Comparison of ENCODE assay signal across 30 cellular contexts in the genomic region with DNA sequence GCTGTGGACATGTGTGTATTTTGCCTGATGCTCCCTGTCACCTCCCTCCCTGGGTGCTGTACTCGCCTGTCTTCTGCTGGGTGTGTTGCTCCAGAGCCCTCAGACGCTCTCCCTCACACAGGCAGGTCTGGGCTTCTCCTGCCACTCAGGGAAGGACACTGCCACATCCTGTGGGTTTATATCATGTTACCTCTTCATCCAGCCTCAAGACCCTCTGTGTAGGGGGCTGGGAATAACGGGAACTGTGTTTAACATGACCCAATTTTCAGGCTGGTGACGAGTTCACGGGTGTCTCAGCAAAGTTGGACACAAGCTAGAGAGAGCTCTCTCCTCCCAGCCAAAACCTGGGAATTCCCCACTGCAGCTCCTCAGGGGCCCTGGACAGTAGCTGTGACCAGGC. TPM values are rescaled to one million over a fixed set of nuclear protein-coding genes. Genes with fewer than 3 reads are reported as not detected.
A peak's percentile ranks its signal among the peaks of the same experiment; 100 is the strongest.
DNase-seq lines count a peak whose midpoint lies in the region; ATAC-seq, FAIRE-seq and TF ChIP-seq lines count a peak whose summit lies in the region.
"Had no signal": no experiment of that assay in that cellular context is flagged by ENCODE, and none has a peak within 500 bp of the region (broad histone marks: within the 10 kb centered on the region; RNA-seq: fewer than 3 reads in every experiment).

No MANE protein-coding gene starts in this region.

- no peaks in the 10 kb centered on the region for H3K79me2 ChIP-seq in astrocyte (ENCODE audit: insufficient read depth, low read length)

- no peaks in the 10 kb centered on the region for H3K9me3 Mint-ChIP-seq in stimulated activated naive CD8-positive, alpha-beta T cell treated with anti-CD3 and anti-CD28 coated beads, Interleukin-15, Interleukin-2, amounts not matched to agents 100 ng/mL and 50 ng/mL, for 24 hours
- H3K9me3 Mint-ChIP-seq in astrocyte (ENCODE audit: unreplicated experiment) = no peaks in the 10 kb centered on the region
- no peaks in the 10 kb centered on the region for H3K9me3 Mint-ChIP-seq in CD4-positive, alpha-beta memory T cell
- H3K9me3 Mint-ChIP-seq: T-cell had no signal

- no peak for TF ChIP-seq CTCF in astrocyte (IDR thresholded peaks at IDR 0.05; ENCODE audit: insufficient read depth, low read depth, low read length)

- intact Hi-C loops in left ventricle myocardium superior (cut with micrococcal nuclease) = no loop called here
- intact Hi-C loops in CD4-positive, alpha-beta memory T cell (cut with micrococcal nuclease) = loop anchor here (10.0 kb wide), 1 partner anchor 127 kb away; no protein-coding TSS in a partner anchor

- ATAC-seq in stimulated activated naive CD8-positive, alpha-beta T cell treated with anti-CD3 and anti-CD28 coated beads, Interleukin-15, Interleukin-2, amounts not matched to agents 100 U/mL and 50 U/mL, for 24 hours = no peak
- ATAC-seq in left ventricle myocardium superior (peak; percentile 2), HG03135 (IDR thresholded peaks at IDR 0.05; ENCODE audit: unreplicated experiment) (no peak), GM18909 (IDR thresholded peaks at IDR 0.05; ENCODE audit: poor library complexity, unreplicated experiment) (no peak)
- ATAC-seq: activated CD4-positive, alpha-beta T cell treated with anti-CD3 and anti-CD28 coated beads for 36 hours; psoas muscle; T-cell had no signal

- H3K27ac ChIP-seq in astrocyte (ENCODE audit: low read depth, low read length) = no peak overlapping the region
- no peak overlapping the region for H3K27ac ChIP-seq in CD4-positive, alpha-beta memory T cell (ENCODE audit: low read depth, low read length)
- H3K27ac ChIP-seq: C4-2B, GM23248, psoas muscle, SJSA1, suprapubic skin had no signal

- H4K20me1 ChIP-seq in astrocyte (ENCODE audit: insufficient read depth, low read length) = no peaks in the 10 kb centered on the region

- H3K4me1 Mint-ChIP-seq in stimulated activated naive CD8-positive, alpha-beta T cell treated with anti-CD3 and anti-CD28 coated beads, Interleukin-15, Interleukin-2, amounts not matched to agents 100 ng/mL and 50 ng/mL, for 24 hours (ENCODE audit: low read depth) = no peaks in the 10 kb centered on the region
- H3K4me1 Mint-ChIP-seq in astrocyte (ENCODE audit: low read depth, unreplicated experiment) = no peaks in the 10 kb centered on the region
- H3K4me1 Mint-ChIP-seq in CD4-positive, alpha-beta memory T cell = no peaks in the 10 kb centered on the region
- H3K4me1 Mint-ChIP-seq: activated CD4-positive, alpha-beta T cell treated with anti-CD3 and anti-CD28 coated beads for 36 hours; T-cell had no signal

- POLR2A ChIA-PET in CD4-positive, alpha-beta memory T cell (lab: Charles Lee; ENCODE audit: partially characterized antibody) = no interaction called here

- FAIRE-seq in astrocyte (lab: Jason Lieb, UNC) = no peak
- FAIRE-seq: urothelium cell line had no signal

- H3K36me3 ChIP-seq in astrocyte (ENCODE audit: insufficient read depth, low read length) = no peaks in the 10 kb centered on the region
- peaks cover 47% of the 10 kb centered on the region for H3K36me3 ChIP-seq in CD4-positive, alpha-beta memory T cell (ENCODE audit: insufficient read depth, low read length)
- H3K36me3 ChIP-seq: Peyer's patch had no signal

- no peak overlapping the region for H3K9ac ChIP-seq in astrocyte (ENCODE audit: low read length)
- H3K9ac ChIP-seq: GM23248 had no signal

- no peaks in the 10 kb centered on the region for H3K4me1 ChIP-seq in astrocyte (ENCODE audit: insufficient read depth, low read length)
- no peaks in the 10 kb centered on the region for H3K4me1 ChIP-seq in CD4-positive, alpha-beta memory T cell (ENCODE audit: insufficient read depth, low read length)
- H3K4me1 ChIP-seq: Peyer's patch, SJSA1 had no signal

- no peak overlapping the region for H3K4me3 Mint-ChIP-seq in stimulated activated naive CD8-positive, alpha-beta T cell treated with anti-CD3 and anti-CD28 coated beads, Interleukin-15, Interleukin-2, amounts not matched to agents 100 ng/mL and 50 ng/mL, for 24 hours
- no peak overlapping the region for H3K4me3 Mint-ChIP-seq in astrocyte (ENCODE audit: unreplicated experiment)
- no peak overlapping the region for H3K4me3 Mint-ChIP-seq in CD4-positive, alpha-beta memory T cell
- H3K4me3 Mint-ChIP-seq: activated CD4-positive, alpha-beta T cell treated with anti-CD3 and anti-CD28 coated beads for 36 hours; T-cell had no signal

- H3K27me3 ChIP-seq in astrocyte (ENCODE audit: insufficient read depth, low read length) = no peaks in the 10 kb centered on the region
- H3K27me3 ChIP-seq in CD4-positive, alpha-beta memory T cell (ENCODE audit: insufficient read depth, low read length) = no peaks in the 10 kb centered on the region
- H3K27me3 ChIP-seq: Peyer's patch, SJSA1, suprapubic skin had no signal

- DNase-seq in stimulated activated naive CD8-positive, alpha-beta T cell treated with anti-CD3 and anti-CD28 coated beads, Interleukin-15, Interleukin-2, amounts not matched to agents 100 U/mL and 50 U/mL, for 24 hours = no peak
- DNase-seq in astrocyte (ENCODE audit: low read depth) (no peak), left ventricle myocardium superior (no peak), activated gamma-delta T cell (lab: John Stamatoyannopoulos, UW) (no peak)
- no peak for DNase-seq in CD4-positive, alpha-beta memory T cell
- DNase-seq: activated CD4-positive, alpha-beta T cell treated with anti-CD3 and anti-CD28 coated beads for 36 hours; activated naive CD4-positive, alpha-beta T cell; EL; GM23248; KBM-7; kidney glomerular epithelial cell; mammary epithelial cell; MM.1S; NCI-H1436 treated with DMSO at 0.1 percent for 48 hours; NCI-H2171; NCI-H524; NK-92 treated with Interleukin-12 subunit alpha and Interleukin-12 subunit beta, amount 100 ng/mL, for 24 hours; psoas muscle; stimulated activated CD8-positive, alpha-beta memory T cell treated with anti-CD3 and anti-CD28 coated beads, Interleukin-4, amount 100 ng/mL, for 48 hours had no signal

- H3K27ac Mint-ChIP-seq in stimulated activated naive CD8-positive, alpha-beta T cell treated with anti-CD3 and anti-CD28 coated beads, Interleukin-15, Interleukin-2, amounts not matched to agents 100 ng/mL and 50 ng/mL, for 24 hours = peak overlapping the region; percentile 55
- peak overlapping the region; percentile 41 for H3K27ac Mint-ChIP-seq in astrocyte (ENCODE audit: unreplicated experiment)
- H3K27ac Mint-ChIP-seq in CD4-positive, alpha-beta memory T cell = peak overlapping the region in 1 of 7 donors; percentile 22
- H3K27ac Mint-ChIP-seq: activated CD4-positive, alpha-beta T cell treated with anti-CD3 and anti-CD28 coated beads for 36 hours; T-cell had no signal

- H2AFZ ChIP-seq in astrocyte (ENCODE audit: low read depth, low read length) = no peak overlapping the region
- H2AFZ ChIP-seq: GM23248 had no signal

- no peaks in the 10 kb centered on the region for H3K9me3 ChIP-seq in astrocyte (ENCODE audit: insufficient read depth, low read depth, low read length)
- H3K9me3 ChIP-seq in CD4-positive, alpha-beta memory T cell (ENCODE audit: control insufficient read depth in 1 of 2, low read length in 2 of 2) = no peaks in the 10 kb centered on the region
- H3K9me3 ChIP-seq: Peyer's patch, psoas muscle, SJSA1, suprapubic skin had no signal

- peaks cover 15% of the 10 kb centered on the region for H3K36me3 Mint-ChIP-seq in stimulated activated naive CD8-positive, alpha-beta T cell treated with anti-CD3 and anti-CD28 coated beads, Interleukin-15, Interleukin-2, amounts not matched to agents 100 ng/mL and 50 ng/mL, for 24 hours (ENCODE audit: low read depth)
- peaks cover 23% of the 10 kb centered on the region for H3K36me3 Mint-ChIP-seq in astrocyte (ENCODE audit: low read depth, unreplicated experiment)
- H3K36me3 Mint-ChIP-seq in CD4-positive, alpha-beta memory T cell = peaks cover 20 to 59% of the 10 kb centered on the region in 2 donors

- no peak overlapping the region for H3K4me2 ChIP-seq in astrocyte (ENCODE audit: low read length)

- no peaks in the 10 kb centered on the region for H3K27me3 Mint-ChIP-seq in stimulated activated naive CD8-positive, alpha-beta T cell treated with anti-CD3 and anti-CD28 coated beads, Interleukin-15, Interleukin-2, amounts not matched to agents 100 ng/mL and 50 ng/mL, for 24 hours
- H3K27me3 Mint-ChIP-seq in astrocyte (ENCODE audit: low read depth, unreplicated experiment) = no peaks in the 10 kb centered on the region
- H3K27me3 Mint-ChIP-seq in CD4-positive, alpha-beta memory T cell = no peaks in the 10 kb centered on the region
- H3K27me3 Mint-ChIP-seq: activated CD4-positive, alpha-beta T cell treated with anti-CD3 and anti-CD28 coated beads for 36 hours; T-cell had no signal

- CTCF ChIA-PET in CD4-positive, alpha-beta memory T cell (lab: Charles Lee; ENCODE audit: partially characterized antibody) = no interaction called here

- H3K4me3 ChIP-seq in astrocyte (ENCODE audit: insufficient read depth, low read depth, low read length) = no peak overlapping the region
- H3K4me3 ChIP-seq in CD4-positive, alpha-beta memory T cell (ENCODE audit: low read length in 2 of 2) = no peak overlapping the region
- H3K4me3 ChIP-seq: GM23248, Peyer's patch, psoas muscle, SJSA1, suprapubic skin had no signal

RNA-seq across cellular contexts. Expression of gene MYBPC3, which starts 24.6 kb away (rescaled TPM):
- not detected in 2 replicates for total RNA-seq in astrocyte
- total RNA-seq in left ventricle myocardium superior = 2,596 TPM
- not detected for total RNA-seq in CD4-positive, alpha-beta memory T cell
- not detected for polyA plus RNA-seq in CD4-positive, alpha-beta memory T cell
- total RNA-seq: activated CD4-positive, alpha-beta T cell treated with anti-CD3 and anti-CD28 coated beads for 36 hours; epithelial cell of proximal tubule; GM23248; HT1080; mammary epithelial cell; Peyer's patch; SJSA1; T-cell had no signal
- polyA plus RNA-seq: GM23248, mammary epithelial cell had no signal

RNA-seq across cellular contexts. Expression of gene SPI1, which starts 50.4 kb away (rescaled TPM):
- total RNA-seq in astrocyte = not detected in 2 replicates
- total RNA-seq in left ventricle myocardium superior = 11.2 TPM
- 1 to 10 TPM; 4.8 to 5.0 TPM for total RNA-seq in CD4-positive, alpha-beta memory T cell
- polyA plus RNA-seq in CD4-positive, alpha-beta memory T cell = under 1 TPM in 1 of 2 donors, not detected in 1; 0.28 TPM
- total RNA-seq: epithelial cell of proximal tubule, GM23248, HT1080, mammary epithelial cell, SJSA1 had no signal
- polyA plus RNA-seq: mammary epithelial cell had no signal

RNA-seq across cellular contexts. Expression of gene MADD, which starts 58.0 kb away (rescaled TPM):
- total RNA-seq in astrocyte = 22.9 and 24.1 TPM in 2 replicates
- 46.4 TPM for total RNA-seq in left ventricle myocardium superior
- 100 to 1,000 TPM; 118 to 119 TPM for total RNA-seq in CD4-positive, alpha-beta memory T cell
- 10 to 100 TPM; 19.3 to 32.4 TPM for polyA plus RNA-seq in CD4-positive, alpha-beta memory T cell

Comparison
In these comparisons a context has a peak if more than half of its experiments do, and no peak if none do; other contexts are left out.
1. RNA of gene MYBPC3, which starts 24.6 kb away (total RNA-seq): 2,596 TPM in left ventricle myocardium superior (single experiment); not detected in CD4-positive, alpha-beta memory T cell and not detected in astrocyte; every median in the first group is over 1,000 times any median in the second.